ENCODE assay signal across 8 cellular contexts in the genomic region with DNA sequence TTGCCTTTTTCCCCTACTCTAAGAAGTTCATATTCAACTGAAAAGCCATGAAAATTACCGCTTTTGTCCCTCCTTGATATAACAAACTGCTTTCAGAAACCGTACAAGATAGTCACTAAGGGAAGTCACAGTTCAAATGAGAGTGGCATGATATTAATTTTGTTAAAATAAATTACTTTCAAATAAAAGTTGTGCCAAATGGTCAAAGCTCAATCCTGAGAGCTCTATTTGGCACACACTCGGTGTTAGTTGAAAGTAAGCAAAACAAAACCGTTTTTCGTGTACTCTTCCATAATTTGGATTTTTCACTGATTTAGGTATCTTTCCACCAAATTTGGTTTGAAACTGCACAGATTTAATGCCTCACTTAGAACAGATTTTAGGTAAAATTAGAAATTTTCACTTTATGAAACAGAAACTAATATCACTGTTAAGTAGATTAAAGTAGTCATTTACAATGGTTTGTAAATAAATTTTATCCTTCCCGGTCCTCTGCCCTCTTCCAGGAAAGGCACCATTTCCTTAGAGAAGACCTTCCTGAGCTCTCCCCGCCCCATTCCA. TPM values are rescaled to one million over a fixed set of nuclear protein-coding genes. Genes with fewer than 3 reads are reported as not detected.
A peak's percentile ranks its signal among the peaks of the same experiment; 100 is the strongest.
DNase-seq lines count a peak whose midpoint lies in the region; ATAC-seq and TF ChIP-seq lines count a peak whose summit lies in the region.

No MANE protein-coding gene starts in this region.

- in situ Hi-C loops in KBM-7 (cut with MboI; ENCODE audit: low pct_unique_long_range_greater_than_20kb, low sequenced_read_pairs) = no loop called here

- H3K27me3 ChIP-seq in HL-60 (ENCODE audit: insufficient read depth, poor library complexity, severe bottlenecking) (no peaks in the 10 kb centered on the region), mononuclear cell (ENCODE audit: insufficient read depth, low read length) (no peaks in the 10 kb centered on the region)

- H3K27ac ChIP-seq in 22Rv1 (peak overlapping the region; percentile 88), HL-60 (replicated peaks) (peak overlapping the region; percentile 97)

- no peak for ATAC-seq in GM18520 (IDR thresholded peaks at IDR 0.05; ENCODE audit: unreplicated experiment)
- no peak for ATAC-seq in GM21381 (IDR thresholded peaks at IDR 0.05; ENCODE audit: unreplicated experiment)

- H3K4me3 ChIP-seq in HL-60 (replicated peaks; ENCODE audit: insufficient read depth, low read length) (peak overlapping the region; percentile 81), cardiac fibroblast (replicated peaks in 1 of 2; ENCODE audit: low read depth in 2 of 2, low read length in 2 of 2) (peak overlapping the region; percentile 70 to 77), mononuclear cell (ENCODE audit: low read length) (peak overlapping the region; percentile 90)

- TF ChIP-seq CTCF in 22Rv1 (IDR thresholded peaks at IDR 0.05) (no peak), HL-60 (IDR thresholded peaks at IDR 0.05; ENCODE audit: insufficient read depth, low read length) (no peak), cardiac fibroblast (IDR thresholded peaks at IDR 0.05; ENCODE audit: low read depth, low read length) (no peak)

- H3K4me1 ChIP-seq in mononuclear cell (ENCODE audit: insufficient read depth, low read length) = peaks cover 17% of the 10 kb centered on the region

- no peaks in the 10 kb centered on the region for H3K9me3 ChIP-seq in mononuclear cell (ENCODE audit: low read depth, low read length)

- no peak for DNase-seq in HL-60 (ENCODE audit: low read depth in 1 of 2, low spot score in 1 of 2)
- DNase-seq in cardiac fibroblast (ENCODE audit: low read depth in 2 of 2) = peak in 1 of 2 donors; percentile 18
- DNase-seq in D341Med (ENCODE audit: low spot score) = no peak
- DNase-seq in KBM-7 = no peak

RNA-seq across cellular contexts. Expression of gene TCAIM, which starts 0.7 kb away (rescaled TPM):
- total RNA-seq in mononuclear cell = 7.6 TPM
